26 cellular contexts compared by ENCODE assay signal in the genomic region with DNA sequence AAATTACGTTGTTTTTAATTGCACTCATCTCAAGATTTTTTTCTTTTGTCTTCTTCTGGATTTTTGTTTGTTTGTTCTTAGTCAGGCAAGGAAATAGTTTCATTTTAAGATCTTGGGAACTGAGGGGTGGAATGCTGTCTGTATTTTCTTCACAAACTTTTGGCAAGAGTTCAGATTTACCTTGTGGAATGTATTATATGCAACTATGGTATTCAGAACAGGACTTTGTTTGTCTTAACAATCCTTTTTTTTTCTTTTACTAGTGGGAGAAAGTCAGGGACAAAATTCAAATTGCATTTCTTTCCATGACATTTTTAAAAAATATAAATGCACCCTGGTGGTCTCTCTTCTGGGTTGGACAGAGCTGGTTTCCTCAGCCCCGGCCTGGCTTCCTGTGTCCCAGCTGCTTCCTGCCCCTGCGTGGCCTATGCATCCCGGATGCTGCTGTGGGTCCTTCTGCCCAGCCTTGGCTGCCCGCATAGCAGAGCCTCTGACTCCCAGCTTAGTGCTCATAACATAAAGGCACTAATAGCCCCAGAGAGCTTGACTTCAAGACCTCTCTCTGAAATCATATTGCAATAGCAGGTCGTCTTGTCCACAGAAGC.
DNase-seq lines count a peak whose midpoint lies in the region; TF ChIP-seq lines count a peak whose summit lies in the region.
"Had no signal": no experiment of that assay in that cellular context is flagged by ENCODE, and none has a peak within 500 bp of the region (broad histone marks: within the 10 kb centered on the region; RNA-seq: fewer than 3 reads in every experiment).

No MANE protein-coding gene starts in this region.

- H3K18ac ChIP-seq in neuronal stem cell (ENCODE audit: low read length) = peak overlapping the region; percentile 62

- no peak overlapping the region for H2BK12ac ChIP-seq in neuronal stem cell (ENCODE audit: low read length)

- H3K4me3 ChIP-seq in adipocyte (ENCODE audit: low read length) (no peak overlapping the region), fibroblast of pulmonary artery (replicated peaks; ENCODE audit: low read depth, low read length) (no peak overlapping the region), neuronal stem cell (ENCODE audit: low read length in 2 of 2) (no peak overlapping the region)
- H3K4me3 ChIP-seq: BLaER1 treated with 17β-estradiol and CSF1 and Interleukin-3, amounts not matched to agents 10 nM and 100 nM; cardiac muscle cell; K562; Peyer's patch; SJCRH30; tibial nerve had no signal

- WGBS in neuronal stem cell (ENCODE audit: extremely low coverage in 2 of 2, insufficient read length in 2 of 2, insufficient replicate concordance in 1 of 2), 2 donors = no CpG with 5 or more reads among the region's 6 CpGs

- H3K4me1 ChIP-seq in adipocyte (ENCODE audit: control insufficient read depth, insufficient read depth, low read length) = no peaks in the 10 kb centered on the region
- peaks cover under 1 to 2% of the 10 kb centered on the region in 2 donors for H3K4me1 ChIP-seq in neuronal stem cell (ENCODE audit: control insufficient read depth in 2 of 2, insufficient read depth in 1 of 2, low read depth in 1 of 2, low read length in 2 of 2)
- H3K4me1 ChIP-seq: Peyer's patch, SJCRH30 had no signal

- no peak overlapping the region for H3K4me2 ChIP-seq in neuronal stem cell (ENCODE audit: insufficient read depth, low read length, poor library complexity, severe bottlenecking)

- no peak overlapping the region for H3K14ac ChIP-seq in neuronal stem cell (ENCODE audit: low read length)

- no peaks in the 10 kb centered on the region for H3K79me1 ChIP-seq in neuronal stem cell (ENCODE audit: low read depth, low read length)

- H2AFZ ChIP-seq in neuronal stem cell (ENCODE audit: low read length) = no peak overlapping the region

- H4K8ac ChIP-seq in neuronal stem cell (ENCODE audit: low read depth, low read length) = no peak overlapping the region

- peak; percentile 43 for DNase-seq in EH (ENCODE audit: low read depth)
- DNase-seq in adipocyte (ENCODE audit: low read depth) = peak; percentile 49
- peak; percentile 11 for DNase-seq in fibroblast of pulmonary artery (ENCODE audit: low read depth)
- DNase-seq in neuronal stem cell (ENCODE audit: low spot score) = no peak
- no peak for DNase-seq in NCI-H526 (lab: John Stamatoyannopoulos, UW)
- DNase-seq in AG08396 (ENCODE audit: low spot score) = no peak
- no peak for DNase-seq in GM13976 (ENCODE audit: low spot score)
- no peak for DNase-seq in erythroblast (lab: John Stamatoyannopoulos, UW)
- DNase-seq: activated CD4-positive, CD25-positive, alpha-beta regulatory T cell; activated naive CD4-positive, alpha-beta T cell treated with anti-CD3 and anti-CD28 coated beads, Interleukin-2, amount 10 ng/mL, durations not matched to agents 7 days and 5 days; amygdala; Caco-2; DMS79 treated with DMSO at 0.1 percent for 48 hours; mesendoderm; NCI-H1092 treated with DMSO at 0.1 percent for 48 hours; NCI-H2029; NCI-H69; Peyer's patch; small intestine; stimulated activated CD4-positive, alpha-beta T cell treated with anti-CD3 and anti-CD28 coated beads, Interleukin-1b, Interleukin-23, amount 100 ng/mL, for 48 hours; stimulated activated CD8-positive, alpha-beta memory T cell treated with anti-CD3 and anti-CD28 coated beads, Interleukin-4, amount 100 ng/mL, for 48 hours had no signal

- no peak overlapping the region for H2AK5ac ChIP-seq in neuronal stem cell (ENCODE audit: low read depth, low read length)

- H4K91ac ChIP-seq in neuronal stem cell (ENCODE audit: low read depth, low read length, poor library complexity) = no peak overlapping the region

- no peaks in the 10 kb centered on the region for H3K27me3 ChIP-seq in adipocyte (replicated peaks; ENCODE audit: control insufficient read depth, insufficient read depth, low read length)
- H3K27me3 ChIP-seq in neuronal stem cell (ENCODE audit: control insufficient read depth in 3 of 3, insufficient read depth in 3 of 3, low read depth in 1 of 3, low read length in 3 of 3) = no peaks in the 10 kb centered on the region
- H3K27me3 ChIP-seq: BLaER1 treated with 17β-estradiol and CSF1 and Interleukin-3, amounts not matched to agents 10 nM and 100 nM; cardiac muscle cell; Peyer's patch; SJCRH30; tibial nerve had no signal

- no peak overlapping the region for H2BK120ac ChIP-seq in neuronal stem cell (ENCODE audit: low read depth, low read length)

- H3K27ac ChIP-seq in neuronal stem cell (replicated peaks; ENCODE audit: low read length) = no peak overlapping the region
- H3K27ac ChIP-seq: BLaER1 treated with 17β-estradiol and CSF1 and Interleukin-3, amounts not matched to agents 10 nM and 100 nM; cardiac muscle cell; Peyer's patch; SJCRH30; tibial nerve had no signal

- no peak overlapping the region for H2BK5ac ChIP-seq in neuronal stem cell (ENCODE audit: low read length)

- in situ Hi-C loops in GM13976 (cut with MboI; ENCODE audit: low sequenced_read_pairs, unreplicated experiment) = no loop called here

- no peak overlapping the region for H3K23ac ChIP-seq in neuronal stem cell (ENCODE audit: low read depth, low read length, poor library complexity)

- no peak for TF ChIP-seq POLR2A in erythroblast (IDR thresholded peaks at IDR 0.05; ENCODE audit: low read length)

- H2BK15ac ChIP-seq in neuronal stem cell (ENCODE audit: low read length) = no peak overlapping the region

- H3K36me3 ChIP-seq in adipocyte (ENCODE audit: control insufficient read depth, insufficient read depth, low read length, severe bottlenecking) = no peaks in the 10 kb centered on the region
- no peaks in the 10 kb centered on the region for H3K36me3 ChIP-seq in neuronal stem cell (replicated peaks in 1 of 2; ENCODE audit: control insufficient read depth in 2 of 2, insufficient read depth in 2 of 2, low read length in 2 of 2)
- H3K36me3 ChIP-seq: BLaER1 treated with 17β-estradiol and CSF1 and Interleukin-3, amounts not matched to agents 10 nM and 100 nM; cardiac muscle cell; Peyer's patch; SJCRH30; tibial nerve had no signal

- H3K4ac ChIP-seq in neuronal stem cell (ENCODE audit: low read length) = no peak overlapping the region

- H3K9ac ChIP-seq in adipocyte (ENCODE audit: low read length) (no peak overlapping the region), neuronal stem cell (ENCODE audit: low read depth, low read length, poor library complexity) (no peak overlapping the region)
- H3K9ac ChIP-seq: BLaER1 treated with 17β-estradiol and CSF1 and Interleukin-3, amounts not matched to agents 10 nM and 100 nM had no signal

- TF ChIP-seq CTCF in fibroblast of pulmonary artery (IDR thresholded peaks at IDR 0.05; ENCODE audit: low read length, missing control alignments) (no peak), GM13976 (IDR thresholded peaks at IDR 0.05; ENCODE audit: borderline replicate concordance, control extremely low read depth, extremely low read depth, insufficient read depth, missing control alignments) (no peak)

- no peaks in the 10 kb centered on the region for H3K9me3 ChIP-seq in adipocyte (ENCODE audit: control insufficient read depth, low read length)
- peaks cover 0 to 6% of the 10 kb centered on the region in 2 donors for H3K9me3 ChIP-seq in neuronal stem cell (replicated peaks in 1 of 2; ENCODE audit: control insufficient read depth in 2 of 2, insufficient read depth in 1 of 2, low read depth in 1 of 2, low read length in 2 of 2)
- H3K9me3 ChIP-seq: BLaER1 treated with 17β-estradiol and CSF1 and Interleukin-3, amounts not matched to agents 10 nM and 100 nM; Caco-2; Peyer's patch; SJCRH30; tibial nerve had no signal

Comparison
In these comparisons a context has a peak if more than half of its experiments do, and no peak if none do; other contexts are left out.
1. DNase-seq: peak in EH (single experiment), adipocyte (single experiment) and fibroblast of pulmonary artery (single experiment); none in neuronal stem cell (single experiment), NCI-H526 (0 of 2), AG08396 (single experiment), GM13976 (single experiment) and erythroblast (0 of 2).